In genomic region chr3:34969513-34969912, GRCh38 we compare ENCODE assay signal across 14 cellular contexts.
"Had no signal": no experiment of that assay in that cellular context is flagged by ENCODE, and none has a peak within 500 bp of the region (broad histone marks: within the 10 kb centered on the region; RNA-seq: fewer than 3 reads in every experiment).

No MANE protein-coding gene starts in this region.

- H3K9me3 Mint-ChIP-seq: brain had no signal

- H3K27me3 Mint-ChIP-seq: activated naive CD4-positive, alpha-beta T cell treated with anti-CD3 and anti-CD28 coated beads, Interleukin-2, amount 50 U/mL, for 24 hours; progenitor cell of endocrine pancreas had no signal

- H3K4me2 ChIP-seq: smooth muscle cell had no signal

- H3K27ac ChIP-seq: uterus had no signal

- ATAC-seq: activated CD4-positive, CD25-positive, alpha-beta regulatory T cell treated with anti-CD3 and anti-CD28 coated beads, Interleukin-2, amount 50 U/mL, for 24 hours; naive thymus-derived CD4-positive, alpha-beta T cell; right cardiac atrium had no signal

- H3K4me3 Mint-ChIP-seq: activated naive CD4-positive, alpha-beta T cell treated with anti-CD3 and anti-CD28 coated beads, Interleukin-2, amount 50 U/mL, for 24 hours; brain; naive thymus-derived CD4-positive, alpha-beta T cell had no signal

- H3K9me3 ChIP-seq: uterus had no signal

- H3K36me3 ChIP-seq: uterus had no signal

- H3K27ac Mint-ChIP-seq: activated naive CD4-positive, alpha-beta T cell treated with anti-CD3 and anti-CD28 coated beads, Interleukin-2, amount 50 U/mL, for 24 hours; brain; naive thymus-derived CD4-positive, alpha-beta T cell; progenitor cell of endocrine pancreas had no signal

- H3K4me1 ChIP-seq: uterus had no signal

- H3K4me1 Mint-ChIP-seq: activated naive CD4-positive, alpha-beta T cell treated with anti-CD3 and anti-CD28 coated beads, Interleukin-2, amount 50 U/mL, for 24 hours; naive thymus-derived CD4-positive, alpha-beta T cell had no signal

- H3K27me3 ChIP-seq: uterus had no signal

- DNase-seq: activated T-cell treated with anti-CD3 and anti-CD28 coated beads, Interleukin-2, amount 50 U/mL, for 1 hour; amniotic stem cell; foreskin melanocyte; head of caudate nucleus; left cardiac atrium; naive thymus-derived CD4-positive, alpha-beta T cell; nucleus accumbens; right cardiac atrium; uterus had no signal

- H3K4me3 ChIP-seq: smooth muscle cell, uterus had no signal

- H3K36me3 Mint-ChIP-seq: activated naive CD4-positive, alpha-beta T cell treated with anti-CD3 and anti-CD28 coated beads, Interleukin-2, amount 50 U/mL, for 24 hours; brain; naive thymus-derived CD4-positive, alpha-beta T cell had no signal
